In genomic region chr18:61787011-61787670, GRCh38 we compare ENCODE assay signal across 4 cellular contexts.
A peak's percentile ranks its signal among the peaks of the same experiment; 100 is the strongest.
DNase-seq lines count a peak whose midpoint lies in the region; ATAC-seq and TF ChIP-seq lines count a peak whose summit lies in the region.
"Not testable (repeated sequence)": the region's sequence is repeated elsewhere in the genome, so short reads cannot be mapped to it uniquely, and the experiment has no call there.

No MANE protein-coding gene starts in this region.

- H3K9me3 ChIP-seq in endodermal cell (ENCODE audit: control insufficient read depth, low read length) = peaks cover 20% of the 10 kb centered on the region

- not testable (repeated sequence) for H3K36me3 ChIP-seq in endodermal cell (ENCODE audit: control insufficient read depth, insufficient read depth, low read length)

- H3K9ac ChIP-seq in endodermal cell (ENCODE audit: extremely low read depth, low read length, poor library complexity, severe bottlenecking) = not testable (repeated sequence)

- H3K4me3 ChIP-seq in endodermal cell (ENCODE audit: low read length) = peak overlapping the region; percentile 58

- in situ Hi-C loops in SK-MEL-5 (cut with HindIII; ENCODE audit: low pct_unique_long_range_greater_than_20kb, low sequenced_read_pairs) = not testable (repeated sequence)

- DNase-seq in SK-MEL-5 (ENCODE audit: low read depth, low spot score) (peak; percentile 73), foreskin melanocyte (peak; percentile 74)
- not testable (repeated sequence) for DNase-seq in endodermal cell

- not testable (repeated sequence) for H3K27me3 Mint-ChIP-seq in endodermal cell (ENCODE audit: insufficient read depth)

- not testable (repeated sequence) for ATAC-seq in SK-N-SH treated with all-trans-retinoic acid at 6 μM for 48 hours

- TF ChIP-seq CTCF in endodermal cell (conservative IDR thresholded peaks at IDR 0.05) = not testable (repeated sequence)

- peaks cover 21% of the 10 kb centered on the region for H3K9me3 Mint-ChIP-seq in endodermal cell

- 60 to 92% methylated on average over 1 of the region's 1 CpG for WGBS in endodermal cell (ENCODE audit: insufficient coverage in 1 of 2, insufficient read length in 1 of 2), 2 experiments

- H3K4me3 Mint-ChIP-seq in endodermal cell = not testable (repeated sequence)

- not testable (repeated sequence) for H3K27me3 ChIP-seq in endodermal cell (ENCODE audit: control insufficient read depth, insufficient read depth, low read length, poor library complexity, severe bottlenecking)

- not testable (repeated sequence) for H3K36me3 Mint-ChIP-seq in endodermal cell (ENCODE audit: low read depth)

- not testable (repeated sequence) for H3K27ac Mint-ChIP-seq in endodermal cell

- peaks cover 12% of the 10 kb centered on the region for H3K4me1 ChIP-seq in endodermal cell (ENCODE audit: control insufficient read depth, insufficient read depth, low read length)

- not testable (repeated sequence) for H3K27ac ChIP-seq in endodermal cell (ENCODE audit: low read depth, low read length)

- H3K4me1 Mint-ChIP-seq in endodermal cell = peaks cover 47% of the 10 kb centered on the region

TF ChIP-seq in SK-N-SH treated with all-trans-retinoic acid at 6 μM for 48 hours, 23 proteins besides CTCF, POLR2A, EP300 and RAD21:
- peak; percentile 88 for TF ChIP-seq ZNF8 (CRISPR knock-in tag; IDR thresholded peaks at IDR 0.05)
